ENCODE assay signal across 25 cellular contexts in the genomic region with DNA sequence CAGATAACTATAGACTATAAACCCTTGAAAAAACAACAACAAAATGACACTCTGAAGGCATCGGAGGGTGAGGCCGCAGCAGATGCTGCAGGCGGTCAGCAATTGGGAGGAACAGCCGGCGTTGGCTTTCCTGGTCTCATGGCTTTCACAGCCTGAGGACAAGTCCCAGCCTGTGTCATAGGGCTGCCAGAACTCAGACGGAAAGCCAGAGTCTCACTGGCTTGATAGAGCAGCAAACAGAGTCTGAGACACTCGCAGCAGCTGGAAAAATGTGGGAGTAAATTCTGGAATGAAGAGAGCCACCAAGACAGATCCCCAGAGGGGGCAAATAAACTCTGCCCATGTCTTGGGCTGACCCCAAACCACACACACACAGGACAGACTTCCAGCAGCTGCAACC.
A peak's percentile ranks its signal among the peaks of the same experiment; 100 is the strongest.
DNase-seq lines count a peak whose midpoint lies in the region; ATAC-seq and TF ChIP-seq lines count a peak whose summit lies in the region.
"Had no signal": no experiment of that assay in that cellular context is flagged by ENCODE, and none has a peak within 500 bp of the region (broad histone marks: within the 10 kb centered on the region; RNA-seq: fewer than 3 reads in every experiment).

No MANE protein-coding gene starts in this region.

- 3% methylated on average over 7 of the region's 7 CpGs for WGBS in mammary epithelial cell (ENCODE audit: low coverage, missing lambda C conversion rate)
- 57% methylated on average over 6 to 7 of the region's 7 CpGs for WGBS in testis, 2 donors

- no peak overlapping the region for H3K4me2 ChIP-seq in mammary epithelial cell (ENCODE audit: insufficient read depth, low read depth, low read length)
- H3K4me2 ChIP-seq: neural progenitor cell had no signal

- H3K4me1 ChIP-seq in mammary epithelial cell (ENCODE audit: insufficient read depth, low read length) (peaks cover 12% of the 10 kb centered on the region), testis (no peaks in the 10 kb centered on the region)
- no peaks in the 10 kb centered on the region for H3K4me1 ChIP-seq in effector memory CD4-positive, alpha-beta T cell (ENCODE audit: control insufficient read depth, insufficient read depth, low read length, poor library complexity, severe bottlenecking)
- H3K4me1 ChIP-seq: Peyer's patch, transverse colon had no signal

- CTCF ChIA-PET in mammary epithelial cell (lab: Charles Lee; ENCODE audit: low non-redundant PET): no interaction called here
- CTCF ChIA-PET in MCF 10A (lab: Yijun Ruan, JAX): no interaction called here

- H3K27ac ChIP-seq in mammary epithelial cell (ENCODE audit: insufficient read depth, low read depth, low read length): no peak overlapping the region
- H3K27ac ChIP-seq in epithelial cell of prostate: no peak overlapping the region
- H3K27ac ChIP-seq in testis: no peak overlapping the region
- no peak overlapping the region for H3K27ac ChIP-seq in effector memory CD4-positive, alpha-beta T cell (ENCODE audit: insufficient read depth, low read length, poor library complexity, severe bottlenecking)
- H3K27ac ChIP-seq: gastroesophageal sphincter, neural progenitor cell, Peyer's patch, transverse colon had no signal

- TF ChIP-seq POLR2A in testis (IDR thresholded peaks at IDR 0.05): no peak

- H3K4me3 ChIP-seq in mammary epithelial cell (replicated peaks in 1 of 3; ENCODE audit: insufficient read depth in 1 of 3, low read depth in 2 of 3, low read length in 3 of 3) (no peak overlapping the region), testis (no peak overlapping the region)
- H3K4me3 ChIP-seq in effector memory CD4-positive, alpha-beta T cell (ENCODE audit: insufficient read depth, low read depth, low read length, poor library complexity, severe bottlenecking): no peak overlapping the region
- H3K4me3 ChIP-seq: gastroesophageal sphincter, neural progenitor cell, Peyer's patch, transverse colon had no signal

- intact Hi-C loops in mammary epithelial cell (cut with micrococcal nuclease): no loop called here
- intact Hi-C loops in MCF 10A (cut with micrococcal nuclease): no loop called here
- intact Hi-C loops in testis (cut with DNase I; ENCODE audit: low total_unique reads): no loop called here

- no peak overlapping the region for H3K4me3 Mint-ChIP-seq in MCF 10A (ENCODE audit: unreplicated experiment)
- H3K4me3 Mint-ChIP-seq: activated CD4-positive, alpha-beta memory T cell treated with anti-CD3 and anti-CD28 coated beads for 36 hours; activated naive CD4-positive, alpha-beta T cell treated with anti-CD3 and anti-CD28 coated beads, Interleukin-2, amount 10 ng/mL, durations not matched to agents 7 days and 5 days; CD4-positive, alpha-beta memory T cell; neural progenitor cell had no signal

- H4K20me1 ChIP-seq in mammary epithelial cell (ENCODE audit: insufficient read depth, low read length): no peaks in the 10 kb centered on the region

- H3K9ac ChIP-seq in mammary epithelial cell (ENCODE audit: insufficient read depth, low read length): no peak overlapping the region
- H3K9ac ChIP-seq: neural progenitor cell had no signal

- DNase-seq in mammary epithelial cell: peak; percentile 56
- no peak for DNase-seq in MCF 10A (ENCODE audit: unreplicated experiment)
- DNase-seq in epithelial cell of prostate (ENCODE audit: low read depth, low spot score): peak; percentile 24
- peak; percentile 62 for DNase-seq in left kidney (ENCODE audit: low read depth, low spot score)
- DNase-seq in testis: peak; percentile 33
- no peak for DNase-seq in effector memory CD4-positive, alpha-beta T cell
- DNase-seq: activated CD4-positive, alpha-beta memory T cell treated with anti-CD3 and anti-CD28 coated beads for 36 hours; activated CD8-positive, alpha-beta memory T cell treated with anti-CD3 and anti-CD28 coated beads, Interleukin-2, amount 50 U/mL, for 4 hours; activated naive CD4-positive, alpha-beta T cell treated with anti-CD3 and anti-CD28 coated beads, Interleukin-2, amount 10 ng/mL, durations not matched to agents 7 days and 5 days; AML-193; amniotic stem cell; CD4-positive, alpha-beta memory T cell; effector CD8-positive, alpha-beta T cell; hippocampal formation; KG1; NCI-H1417; NCI-H524; Peyer's patch; transverse colon had no signal

- H3K9me3 Mint-ChIP-seq in MCF 10A (ENCODE audit: unreplicated experiment): no peaks in the 10 kb centered on the region
- H3K9me3 Mint-ChIP-seq: activated CD4-positive, alpha-beta memory T cell treated with anti-CD3 and anti-CD28 coated beads for 36 hours; activated naive CD4-positive, alpha-beta T cell treated with anti-CD3 and anti-CD28 coated beads, Interleukin-2, amount 10 ng/mL, durations not matched to agents 7 days and 5 days; CD4-positive, alpha-beta memory T cell; neural progenitor cell had no signal

- no peaks in the 10 kb centered on the region for H3K79me2 ChIP-seq in mammary epithelial cell (ENCODE audit: insufficient read depth, low read length)

- H3K27me3 Mint-ChIP-seq in MCF 10A (ENCODE audit: insufficient read depth, unreplicated experiment): no peaks in the 10 kb centered on the region

- no peaks in the 10 kb centered on the region for H3K36me3 Mint-ChIP-seq in MCF 10A (ENCODE audit: insufficient read depth, unreplicated experiment)
- H3K36me3 Mint-ChIP-seq: activated CD4-positive, alpha-beta memory T cell treated with anti-CD3 and anti-CD28 coated beads for 36 hours; activated naive CD4-positive, alpha-beta T cell treated with anti-CD3 and anti-CD28 coated beads, Interleukin-2, amount 10 ng/mL, durations not matched to agents 7 days and 5 days; CD4-positive, alpha-beta memory T cell; neural progenitor cell had no signal

- H3K4me1 Mint-ChIP-seq in MCF 10A (ENCODE audit: insufficient read depth, unreplicated experiment): peaks cover 5% of the 10 kb centered on the region
- H3K4me1 Mint-ChIP-seq: activated naive CD4-positive, alpha-beta T cell treated with anti-CD3 and anti-CD28 coated beads, Interleukin-2, amount 10 ng/mL, durations not matched to agents 7 days and 5 days; CD4-positive, alpha-beta memory T cell had no signal

- H3K27ac Mint-ChIP-seq in MCF 10A (ENCODE audit: low read depth, unreplicated experiment): no peak overlapping the region
- H3K27ac Mint-ChIP-seq: activated CD4-positive, alpha-beta memory T cell treated with anti-CD3 and anti-CD28 coated beads for 36 hours; activated naive CD4-positive, alpha-beta T cell treated with anti-CD3 and anti-CD28 coated beads, Interleukin-2, amount 10 ng/mL, durations not matched to agents 7 days and 5 days; CD4-positive, alpha-beta memory T cell; neural progenitor cell; progenitor cell of endocrine pancreas had no signal

- dilution Hi-C loops in mammary epithelial cell (cut with HindIII; ENCODE audit: low sequenced_read_pairs): no loop called here

- BruUV-seq in mammary epithelial cell (replicated peaks; lab: Mats Ljungman, UMichigan): no TSS peak
- BruUV-seq in MCF 10A (replicated peaks; lab: Mats Ljungman, UMichigan): no TSS peak

- in situ Hi-C loops in mammary epithelial cell (cut with MboI; ENCODE audit: low sequenced_read_pairs in 2 of 2): no loop called here

- H2AFZ ChIP-seq in mammary epithelial cell (ENCODE audit: low read depth, low read length): peak overlapping the region; percentile 27
- H2AFZ ChIP-seq: neural progenitor cell had no signal

- POLR2A ChIA-PET in MCF 10A (lab: Yijun Ruan, JAX): no interaction called here

- H3K36me3 ChIP-seq in mammary epithelial cell (ENCODE audit: insufficient read depth, low read length) (no peaks in the 10 kb centered on the region), testis (ENCODE audit: low read depth, missing control alignments) (no peaks in the 10 kb centered on the region)
- no peaks in the 10 kb centered on the region for H3K36me3 ChIP-seq in effector memory CD4-positive, alpha-beta T cell (ENCODE audit: control insufficient read depth, insufficient read depth, low read length)
- H3K36me3 ChIP-seq: gastroesophageal sphincter, neural progenitor cell, Peyer's patch, transverse colon had no signal

- H3K27me3 ChIP-seq in mammary epithelial cell (ENCODE audit: insufficient read depth, low read length) (no peaks in the 10 kb centered on the region), testis (no peaks in the 10 kb centered on the region)
- H3K27me3 ChIP-seq in effector memory CD4-positive, alpha-beta T cell (replicated peaks; ENCODE audit: control insufficient read depth, insufficient read depth, low read length, poor library complexity, severe bottlenecking): no peaks in the 10 kb centered on the region
- H3K27me3 ChIP-seq: neural progenitor cell, Peyer's patch had no signal

- no peak for ATAC-seq in GM19328 (IDR thresholded peaks at IDR 0.05; ENCODE audit: unreplicated experiment)
- ATAC-seq in GM18498 (IDR thresholded peaks at IDR 0.05; ENCODE audit: unreplicated experiment): no peak
- ATAC-seq: activated CD4-positive, CD25-positive, alpha-beta regulatory T cell treated with anti-CD3 and anti-CD28 coated beads, Interleukin-2, amount 50 U/mL, for 24 hours; gastroesophageal sphincter had no signal

- no peak for TF ChIP-seq CTCF in mammary epithelial cell (conservative IDR thresholded peaks at IDR 0.05 in 1 of 2, IDR thresholded peaks at IDR 0.05 in 1 of 2; ENCODE audit: extremely low read depth in 1 of 2, insufficient read depth in 1 of 2, low read depth in 1 of 2, low read length in 2 of 2)
- TF ChIP-seq CTCF in MCF 10A (IDR thresholded peaks at IDR 0.05; ENCODE audit: unreplicated experiment): no peak
- no peak for TF ChIP-seq CTCF in testis (IDR thresholded peaks at IDR 0.05)

- H3K9me3 ChIP-seq in mammary epithelial cell (replicated peaks; ENCODE audit: insufficient read depth, low read length): no peaks in the 10 kb centered on the region
- H3K9me3 ChIP-seq in testis: no peaks in the 10 kb centered on the region
- H3K9me3 ChIP-seq in effector memory CD4-positive, alpha-beta T cell (ENCODE audit: control insufficient read depth, low read length): no peaks in the 10 kb centered on the region
- H3K9me3 ChIP-seq: gastroesophageal sphincter, Peyer's patch, transverse colon had no signal

Comparison
In these comparisons a context has a peak if more than half of its experiments do, and no peak if none do; other contexts are left out.
1. DNase-seq: peak in mammary epithelial cell (single experiment), epithelial cell of prostate (single experiment), left kidney (single experiment) and testis (single experiment); none in MCF 10A (single experiment) and effector memory CD4-positive, alpha-beta T cell (0 of 3).